Comparison of ENCODE assay signal across 21 cellular contexts in the genomic region with DNA sequence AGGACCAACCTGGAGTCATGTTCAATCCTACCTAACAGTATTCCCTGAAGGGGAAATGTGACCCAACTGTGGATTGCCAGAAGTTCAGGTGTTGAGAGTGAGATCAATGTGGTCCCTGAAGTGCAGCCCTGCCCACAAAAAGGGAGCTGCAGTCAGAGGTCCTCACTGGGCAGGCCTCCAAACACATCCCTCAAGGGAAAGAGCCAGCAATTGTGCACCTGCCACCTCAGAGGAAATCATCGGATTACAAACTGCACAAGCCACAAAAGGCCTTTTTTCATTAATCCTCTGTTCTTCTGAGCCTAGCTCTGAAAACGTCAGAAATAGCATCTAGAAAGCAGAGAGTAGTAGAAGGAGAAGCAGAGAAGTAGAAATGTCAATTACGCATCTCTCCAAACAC. TPM values are rescaled to one million over a fixed set of nuclear protein-coding genes. Genes with fewer than 3 reads are reported as not detected.
DNase-seq lines count a peak whose midpoint lies in the region; ATAC-seq lines count a peak whose summit lies in the region.
"Had no signal": no experiment of that assay in that cellular context is flagged by ENCODE, and none has a peak within 500 bp of the region (broad histone marks: within the 10 kb centered on the region; RNA-seq: fewer than 3 reads in every experiment).

No MANE protein-coding gene starts in this region.

- no peaks in the 10 kb centered on the region for H3K79me1 ChIP-seq in neuronal stem cell (ENCODE audit: low read depth, low read length)

- H2AK5ac ChIP-seq in neuronal stem cell (ENCODE audit: low read depth, low read length) = no peak overlapping the region

- H4K8ac ChIP-seq in neuronal stem cell (ENCODE audit: low read depth, low read length) = no peak overlapping the region

- peak; percentile 31 for DNase-seq in NCI-H748 (lab: John Stamatoyannopoulos, UW; ENCODE audit: unreplicated experiment)
- no peak for DNase-seq in NCI-H748 treated with DMSO at 0.1 percent for 48 hours (lab: John Stamatoyannopoulos, UW)
- peak; percentile 87 for DNase-seq in NCI-H1436 (lab: John Stamatoyannopoulos, UW)
- peak; percentile 85 for DNase-seq in NCI-H2196 (lab: John Stamatoyannopoulos, UW; ENCODE audit: unreplicated experiment)
- DNase-seq in neuronal stem cell (ENCODE audit: low spot score) = no peak
- no peak for DNase-seq in sciatic nerve (ENCODE audit: low spot score)
- DNase-seq: activated CD8-positive, alpha-beta memory T cell treated with anti-CD3 and anti-CD28 coated beads, Interleukin-2, amount 50 U/mL, for 4 hours; activated naive CD8-positive, alpha-beta T cell treated with anti-CD3 and anti-CD28 coated beads, Interleukin-2, amount 10 ng/mL, durations not matched to agents 7 days and 5 days; GM23248; midbrain; NCI-H510A; OCI-M1; right lobe of liver; SIG-M5; T-helper 2 cell had no signal

- peak overlapping the region; percentile 16 for H3K18ac ChIP-seq in neuronal stem cell (ENCODE audit: low read length)

- H2BK12ac ChIP-seq in neuronal stem cell (ENCODE audit: low read length) = no peak overlapping the region

- H3K4me1 ChIP-seq in neuronal stem cell (ENCODE audit: control insufficient read depth in 2 of 2, insufficient read depth in 1 of 2, low read depth in 1 of 2, low read length in 2 of 2) = peaks cover 0 to 6% of the 10 kb centered on the region in 2 donors
- H3K4me1 ChIP-seq: right lobe of liver, suprapubic skin had no signal

- H2BK5ac ChIP-seq in neuronal stem cell (ENCODE audit: low read length) = no peak overlapping the region

- no peak overlapping the region for H4K91ac ChIP-seq in neuronal stem cell (ENCODE audit: low read depth, low read length, poor library complexity)

- no peak overlapping the region for H2BK120ac ChIP-seq in neuronal stem cell (ENCODE audit: low read depth, low read length)

- no peak overlapping the region for H3K4me3 ChIP-seq in neuronal stem cell (ENCODE audit: low read length in 2 of 2)
- H3K4me3 ChIP-seq: GM12878, GM23248, right lobe of liver, suprapubic skin had no signal

- H3K4me2 ChIP-seq in neuronal stem cell (ENCODE audit: insufficient read depth, low read length, poor library complexity, severe bottlenecking) = no peak overlapping the region

- H3K36me3 ChIP-seq in neuronal stem cell (replicated peaks in 1 of 2; ENCODE audit: control insufficient read depth in 2 of 2, insufficient read depth in 2 of 2, low read length in 2 of 2) = no peaks in the 10 kb centered on the region
- H3K36me3 ChIP-seq: right lobe of liver, suprapubic skin had no signal

- intact Hi-C loops in sciatic nerve (cut with DNase I) = no loop called here

- WGBS in neuronal stem cell (ENCODE audit: extremely low coverage in 2 of 2, insufficient read length in 2 of 2, insufficient replicate concordance in 1 of 2), 2 donors = no CpG with 5 or more reads among the region's 3 CpGs

- no peak overlapping the region for H3K23ac ChIP-seq in neuronal stem cell (ENCODE audit: low read depth, low read length, poor library complexity)

- H3K9ac ChIP-seq in neuronal stem cell (ENCODE audit: low read depth, low read length, poor library complexity) = no peak overlapping the region
- H3K9ac ChIP-seq: GM23248 had no signal

- H2BK15ac ChIP-seq in neuronal stem cell (ENCODE audit: low read length) = no peak overlapping the region

- no peak overlapping the region for H2AFZ ChIP-seq in neuronal stem cell (ENCODE audit: low read length)
- H2AFZ ChIP-seq: GM23248 had no signal

- H3K27ac ChIP-seq in neuronal stem cell (replicated peaks; ENCODE audit: low read length) = no peak overlapping the region
- H3K27ac ChIP-seq: GM23248, right lobe of liver, suprapubic skin, VCaP had no signal

- no peak overlapping the region for H3K14ac ChIP-seq in neuronal stem cell (ENCODE audit: low read length)

- H3K9me3 ChIP-seq in neuronal stem cell (replicated peaks in 1 of 2; ENCODE audit: control insufficient read depth in 2 of 2, insufficient read depth in 1 of 2, low read depth in 1 of 2, low read length in 2 of 2) = no peaks in the 10 kb centered on the region
- H3K9me3 ChIP-seq: right lobe of liver, suprapubic skin had no signal

- H3K27me3 ChIP-seq in neuronal stem cell (ENCODE audit: control insufficient read depth in 3 of 3, insufficient read depth in 3 of 3, low read depth in 1 of 3, low read length in 3 of 3) = peaks cover 0 to 10% (median 0%) of the 10 kb centered on the region in 3 experiments
- H3K27me3 ChIP-seq: right lobe of liver had no signal

- H3K4ac ChIP-seq in neuronal stem cell (ENCODE audit: low read length) = no peak overlapping the region

- ATAC-seq in HG03045 (IDR thresholded peaks at IDR 0.05; ENCODE audit: unreplicated experiment) = no peak
- no peak for ATAC-seq in sciatic nerve
- no peak for ATAC-seq in GM21576 (IDR thresholded peaks at IDR 0.05; ENCODE audit: unreplicated experiment)
- ATAC-seq: GM12878, left lobe of liver, right lobe of liver had no signal

RNA-seq across cellular contexts. Expression of a gene that starts 10.8 kb away (rescaled TPM):
- polyA plus RNA-seq in neuronal stem cell (2013, experiment 1 of 2) = 15.0 TPM
- polyA plus RNA-seq in neuronal stem cell (2013, experiment 2 of 2) = 14.8 TPM
- 18.3 TPM for total RNA-seq in sciatic nerve

Comparison
In these comparisons a context has a peak if more than half of its experiments do, and no peak if none do; other contexts are left out.
1. DNase-seq: peak in NCI-H748 (single experiment), NCI-H1436 (single experiment) and NCI-H2196 (single experiment); none in NCI-H748 treated with DMSO at 0.1 percent for 48 hours (single experiment), neuronal stem cell (single experiment) and sciatic nerve (single experiment).